In the genomic region with DNA sequence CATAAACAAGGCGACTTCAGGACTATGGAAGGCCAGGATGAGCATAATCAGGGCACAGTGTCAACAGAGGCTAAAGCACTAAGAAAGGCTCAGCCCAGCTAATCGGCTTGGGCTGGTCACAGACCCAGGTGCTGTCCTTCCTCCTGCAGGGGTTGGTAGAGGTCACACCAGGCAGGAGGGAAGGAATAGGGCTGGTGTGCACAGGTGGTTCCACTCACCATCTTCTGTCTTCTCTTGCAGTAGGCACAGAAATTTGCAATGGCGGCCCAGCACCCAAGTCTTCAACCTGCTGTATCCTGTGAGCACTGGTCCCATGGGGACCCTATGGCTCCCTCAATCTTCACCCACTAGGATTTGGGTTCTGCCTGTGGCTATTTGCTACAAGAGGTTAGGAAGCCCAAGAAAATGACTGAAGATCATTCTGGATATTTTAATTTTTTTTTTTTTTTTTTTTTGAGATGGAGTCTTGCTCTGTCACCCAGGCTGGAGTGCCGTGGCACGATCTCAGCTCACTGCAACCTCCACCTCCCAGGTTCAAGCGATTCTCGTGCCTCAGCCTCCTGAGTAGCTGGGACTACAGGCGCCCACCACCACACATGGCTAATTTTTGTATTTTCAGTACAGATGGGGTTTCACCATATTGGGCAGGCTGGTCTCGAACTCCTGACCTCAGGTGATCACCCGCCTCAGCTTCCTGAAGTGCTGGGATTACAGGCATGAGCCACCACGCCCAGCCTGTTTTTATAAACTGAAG, we compare ENCODE assay signal across 2 cellular contexts. TPM values are rescaled to one million over a fixed set of nuclear protein-coding genes. Genes with fewer than 3 reads are reported as not detected.
"Had no signal": no experiment of that assay in that cellular context is flagged by ENCODE, and none has a peak within 500 bp of the region (broad histone marks: within the 10 kb centered on the region; RNA-seq: fewer than 3 reads in every experiment).

No MANE protein-coding gene starts in this region.

RNA-seq across cellular contexts. Expression of a gene that starts 44.6 kb away (rescaled TPM):
- total RNA-seq: bronchial epithelial cell, gastrocnemius medialis had no signal
